Comparison of ENCODE assay signal across 8 cellular contexts in genomic region chr5:53109436-53110127, GRCh38. TPM values are rescaled to one million over a fixed set of nuclear protein-coding genes. Genes with fewer than 3 reads are reported as not detected.
DNase-seq lines count a peak whose midpoint lies in the region; ATAC-seq and TF ChIP-seq lines count a peak whose summit lies in the region.

MOCS2 (minus strand) TSS chr5:53109757; CDS start chr5:53107174, 2,583 bp downstream.

- peaks cover 44% of the 10 kb centered on the region for H3K4me1 Mint-ChIP-seq in activated CD4-positive, alpha-beta T cell treated with anti-CD3 and anti-CD28 coated beads for 36 hours
- peaks cover 36% of the 10 kb centered on the region for H3K4me1 Mint-ChIP-seq in chondrocyte (ENCODE audit: low read depth)

- peak within 1 kb of the TSS; percentile 93 for H3K4me3 Mint-ChIP-seq in activated CD4-positive, alpha-beta T cell treated with anti-CD3 and anti-CD28 coated beads for 36 hours
- peak within 1 kb of the TSS; percentile 84 for H3K4me3 Mint-ChIP-seq in chondrocyte (ENCODE audit: unreplicated experiment)

- peak; percentile 94 for DNase-seq in BE2C
- DNase-seq in GM19240 (ENCODE audit: insufficient read length, low spot score): peak; percentile 89
- peak; percentile 71 to 91 for DNase-seq in NCI-H524 (lab: John Stamatoyannopoulos, UW)
- DNase-seq in activated CD4-positive, alpha-beta T cell treated with anti-CD3 and anti-CD28 coated beads for 36 hours: peak; percentile 95
- DNase-seq in chondrocyte (ENCODE audit: low spot score): peak; percentile 95
- peak; percentile 44 for DNase-seq in kidney epithelial cell (ENCODE audit: low read depth)
- peak; percentile 94 for DNase-seq in stimulated activated CD4-positive, alpha-beta T cell treated with anti-CD3 and anti-CD28 coated beads, Interleukin-15, amount 100 ng/mL, for 24 hours

- POLR2A ChIA-PET in activated CD4-positive, alpha-beta T cell treated with anti-CD3 and anti-CD28 coated beads for 36 hours (lab: Charles Lee): interaction anchor here (0.6 to 0.7 kb wide), 3 partner anchors 20 to 1201 kb away, joined by 3 read pairs; partner anchors contain the start of gene ARL15

- H3K27me3 Mint-ChIP-seq in activated CD4-positive, alpha-beta T cell treated with anti-CD3 and anti-CD28 coated beads for 36 hours: no peaks in the 10 kb centered on the region
- H3K27me3 Mint-ChIP-seq in chondrocyte (ENCODE audit: low read depth): no peaks in the 10 kb centered on the region

- no peaks in the 10 kb centered on the region for H3K9me3 Mint-ChIP-seq in activated CD4-positive, alpha-beta T cell treated with anti-CD3 and anti-CD28 coated beads for 36 hours (ENCODE audit: low read depth)
- no peaks in the 10 kb centered on the region for H3K9me3 Mint-ChIP-seq in chondrocyte (ENCODE audit: low read depth)

- peak; percentile 95 for ATAC-seq in HG03457 (IDR thresholded peaks at IDR 0.05; ENCODE audit: unreplicated experiment)
- ATAC-seq in activated CD4-positive, alpha-beta T cell treated with anti-CD3 and anti-CD28 coated beads for 36 hours: peak; percentile 99

- H3K36me3 ChIP-seq in BE2C: no peaks in the 10 kb centered on the region
- H3K36me3 ChIP-seq in kidney epithelial cell (ENCODE audit: control insufficient read depth, insufficient read depth, low read length): no peaks in the 10 kb centered on the region

- H3K36me3 Mint-ChIP-seq in activated CD4-positive, alpha-beta T cell treated with anti-CD3 and anti-CD28 coated beads for 36 hours (ENCODE audit: low read depth): peaks cover 22% of the 10 kb centered on the region
- peaks cover 9% of the 10 kb centered on the region for H3K36me3 Mint-ChIP-seq in chondrocyte (ENCODE audit: low read depth)

- no peaks in the 10 kb centered on the region; the same call in 1 of the 2 replicates for H3K9me3 ChIP-seq in BE2C

- H3K4me1 ChIP-seq in BE2C: no peaks in the 10 kb centered on the region; the same call in 1 of the 2 replicates

- H3K27me3 ChIP-seq in BE2C (no peaks in the 10 kb centered on the region), kidney epithelial cell (ENCODE audit: control insufficient read depth, insufficient read depth, low read length) (no peaks in the 10 kb centered on the region)

- TF ChIP-seq CTCF in BE2C (IDR thresholded peaks at IDR 0.05; ENCODE audit: low read depth, low read length) (no peak), chondrocyte (IDR thresholded peaks at IDR 0.05) (no peak), kidney epithelial cell (IDR thresholded peaks at IDR 0.05; ENCODE audit: insufficient read depth, low read length, poor library complexity, severe bottlenecking) (no peak)

- H3K4me3 ChIP-seq in BE2C (ENCODE audit: low read depth, low read length): peak within 1 kb of the TSS; percentile 73
- H3K4me3 ChIP-seq in kidney epithelial cell (ENCODE audit: low read depth, low read length): peak within 1 kb of the TSS; percentile 76

- CTCF ChIA-PET in activated CD4-positive, alpha-beta T cell treated with anti-CD3 and anti-CD28 coated beads for 36 hours (lab: Charles Lee): interaction anchor here (0.5 to 1.3 kb wide), 15 partner anchors 9 to 1125 kb away, joined by 3 to 5 read pairs (median 4); no protein-coding TSS in a partner anchor

- intact Hi-C loops in activated CD4-positive, alpha-beta T cell treated with anti-CD3 and anti-CD28 coated beads for 36 hours (cut with DNase I, micrococcal nuclease): loop anchor here (1.0 to 5.0 kb wide), 4 partner anchors 307 to 1201 kb away; partner anchors contain the start of genes ARL15 (in 1 of the 2) and NDUFS4 (in 1 of the 2)

- H3K27ac Mint-ChIP-seq in activated CD4-positive, alpha-beta T cell treated with anti-CD3 and anti-CD28 coated beads for 36 hours: peak within 1 kb of the TSS; percentile 94
- H3K27ac Mint-ChIP-seq in chondrocyte (ENCODE audit: unreplicated experiment): peak within 1 kb of the TSS; percentile 86

RNA-seq across cellular contexts. Expression of gene MOCS2, which starts in this region (rescaled TPM):
- 14.9 TPM for polyA plus RNA-seq in BE2C (2012; ENCODE audit: insufficient read depth, insufficient read length, low read depth)
- total RNA-seq in activated CD4-positive, alpha-beta T cell treated with anti-CD3 and anti-CD28 coated beads for 36 hours: 10 to 100 TPM; 21.0 to 21.3 TPM
- 33.1 to 41.6 TPM (median 34.1 TPM) in 3 replicates for total RNA-seq in chondrocyte
- 28.1 and 32.0 TPM in 2 replicates for total RNA-seq in kidney epithelial cell

Comparison
In these comparisons a context has a peak if more than half of its experiments do, and no peak if none do; other contexts are left out.
1. Peak in every context shown above with its lines: DNase-seq, ATAC-seq and H3K4me3 ChIP-seq.
2. DNase-seq: peak in every context shown above with its lines; median percentile 95 in activated CD4-positive, alpha-beta T cell treated with anti-CD3 and anti-CD28 coated beads for 36 hours; 95 in chondrocyte; 94 in BE2C; 94 in stimulated activated CD4-positive, alpha-beta T cell treated with anti-CD3 and anti-CD28 coated beads, Interleukin-15, amount 100 ng/mL, for 24 hours; 89 in GM19240; 81 in NCI-H524; 44 in kidney epithelial cell.